16 cellular contexts compared by ENCODE assay signal in the genomic region with DNA sequence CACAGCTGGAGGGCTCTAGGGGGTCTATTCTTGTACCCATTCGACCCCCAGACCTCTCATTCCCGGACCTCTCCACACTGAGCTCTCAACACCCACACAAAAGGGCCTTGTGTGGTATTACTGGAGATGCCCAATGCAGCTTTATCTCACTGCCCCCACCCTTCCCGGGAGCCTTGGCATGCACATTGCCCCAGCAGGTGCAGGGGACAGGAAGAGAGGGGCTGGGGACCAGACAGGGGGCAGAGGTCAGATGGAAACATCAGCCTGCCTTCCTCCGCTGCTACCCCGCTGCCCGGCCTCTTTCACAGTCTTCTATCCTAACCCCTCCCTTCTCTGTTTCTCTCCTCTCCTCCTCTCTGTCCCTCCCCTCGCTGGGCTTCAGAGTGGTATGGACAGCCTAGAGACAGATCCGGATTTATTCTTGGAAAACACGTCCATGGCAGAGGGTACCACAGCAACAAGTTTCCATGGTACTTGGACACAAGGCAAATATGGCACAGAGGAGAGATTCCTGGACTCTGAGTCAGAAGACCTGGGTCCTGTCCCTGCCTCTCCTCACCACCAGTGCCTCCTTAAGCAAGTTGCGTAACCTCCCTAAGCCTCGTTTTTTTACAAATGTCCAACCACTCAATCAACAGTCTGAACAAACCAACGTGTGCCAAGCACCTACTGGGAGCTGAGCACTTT. TPM values are rescaled to one million over a fixed set of nuclear protein-coding genes. Genes with fewer than 3 reads are reported as not detected.
DNase-seq lines count a peak whose midpoint lies in the region; ATAC-seq, FAIRE-seq and TF ChIP-seq lines count a peak whose summit lies in the region.
"Had no signal": no experiment of that assay in that cellular context is flagged by ENCODE, and none has a peak within 500 bp of the region (broad histone marks: within the 10 kb centered on the region; RNA-seq: fewer than 3 reads in every experiment).

No MANE protein-coding gene starts in this region.

- no peaks in the 10 kb centered on the region for H3K79me1 ChIP-seq in H1 (ENCODE audit: low read depth, low read length)

- H2BK15ac ChIP-seq in H1 (ENCODE audit: low read length): no peak overlapping the region

- WGBS in H1 (ENCODE audit: extremely low coverage in 1 of 2, insufficient coverage in 1 of 2, insufficient read length in 1 of 2, insufficient replicate concordance in 2 of 2, low coverage in 1 of 2, low lambda C conversion rate in 2 of 2, missing lambda C conversion rate in 1 of 2), 2 experiments: 91% methylated on average over 10 of the region's 12 CpGs; no CpG with 5 or more reads in 1 of the 2 experiments

- H4K91ac ChIP-seq in H1 (replicated peaks; ENCODE audit: insufficient read length, low read length): no peak overlapping the region

- no peak overlapping the region for H3K23ac ChIP-seq in H1 (ENCODE audit: insufficient read length)

- no peak overlapping the region for H2BK12ac ChIP-seq in H1 (ENCODE audit: low read depth, low read length)

- H3K27me3 ChIP-seq in H1 (replicated peaks in 1 of 4; ENCODE audit: control insufficient read depth in 3 of 4, extremely low read depth in 1 of 4, insufficient read depth in 3 of 4, low read length in 3 of 4) (peaks cover 0 to 9% (median 3%) of the 10 kb centered on the region in 4 experiments; a peak in 5 of 7 replicates), rectal smooth muscle tissue (ENCODE audit: control insufficient read depth, insufficient read depth, low read length) (peaks cover 5% of the 10 kb centered on the region)

- H3K36me3 ChIP-seq in H1 (ENCODE audit: control insufficient read depth in 2 of 4, insufficient read depth in 4 of 4, low read length in 3 of 4) (no peaks in the 10 kb centered on the region), rectal smooth muscle tissue (ENCODE audit: control insufficient read depth, insufficient read depth, low read length) (no peaks in the 10 kb centered on the region)

- no peak overlapping the region for H2BK20ac ChIP-seq in H1 (ENCODE audit: low read length)

- H3K9ac ChIP-seq in H1 (replicated peaks in 1 of 4; ENCODE audit: extremely low read depth in 1 of 4, low read depth in 3 of 4, low read length in 3 of 4) (no peak overlapping the region), rectal smooth muscle tissue (ENCODE audit: low read length) (no peak overlapping the region)

- no peak for TF ChIP-seq CTCF in H1 (IDR thresholded peaks at IDR 0.05; ENCODE audit: control extremely low read depth in 1 of 3, insufficient read depth in 1 of 3, low read depth in 1 of 3, low read length in 3 of 3)

- ATAC-seq in HG03095 (IDR thresholded peaks at IDR 0.05; ENCODE audit: unreplicated experiment): no peak
- no peak for ATAC-seq in HG02884 (IDR thresholded peaks at IDR 0.05; ENCODE audit: unreplicated experiment)

- no peak for TF ChIP-seq RAD21 in H1 (IDR thresholded peaks at IDR 0.05 in 1 of 2, conservative IDR thresholded peaks at IDR 0.05 in 1 of 2; ENCODE audit: low read depth in 2 of 2, low read length in 2 of 2)

- no peak overlapping the region for H2BK5ac ChIP-seq in H1 (ENCODE audit: low read depth, low read length)

- peaks cover 0 to 3% of the 10 kb centered on the region in 2 experiments for H4K20me1 ChIP-seq in H1 (replicated peaks in 1 of 2; ENCODE audit: control insufficient read depth in 1 of 2, insufficient read depth in 2 of 2, low read length in 2 of 2)

- POLR2A ChIA-PET in H1 (lab: Charles Lee; ENCODE audit: partially characterized antibody): interaction anchor here (0.9 to 1.1 kb wide), 2 partner anchors 7 to 10 kb away, joined by 3 read pairs; no protein-coding TSS in a partner anchor

- peaks cover 0 to 4% (median 0%) of the 10 kb centered on the region in 4 experiments; a peak in 2 of 7 replicates for H3K4me1 ChIP-seq in H1 (replicated peaks in 1 of 4; ENCODE audit: control insufficient read depth in 3 of 4, insufficient read depth in 4 of 4, low read length in 3 of 4)
- peaks cover 24% of the 10 kb centered on the region for H3K4me1 ChIP-seq in rectal smooth muscle tissue (ENCODE audit: control insufficient read depth, insufficient read depth, low read length)

- no peaks in the 10 kb centered on the region for H3K23me2 ChIP-seq in H1 (ENCODE audit: low read depth, low read length)

- no peak overlapping the region for H2BK120ac ChIP-seq in H1 (replicated peaks; ENCODE audit: low read depth, low read length)

- FAIRE-seq in H1 (lab: Jason Lieb, UNC) (no peak), GM12891 (lab: Jason Lieb, UNC) (no peak)
- FAIRE-seq: GM18507 had no signal

- DNase-seq in AG20443 (ENCODE audit: low spot score): peak; percentile 68
- peak; percentile 68 for DNase-seq in M059J (ENCODE audit: low read depth)
- DNase-seq in H1 (ENCODE audit: low read depth in 1 of 2, low spot score in 2 of 2): no peak
- DNase-seq in GM12891 (ENCODE audit: insufficient read length, low spot score): no peak
- DNase-seq in GOT3 (lab: John Stamatoyannopoulos, UW): no peak
- DNase-seq: activated CD8-positive, alpha-beta memory T cell treated with anti-CD3 and anti-CD28 coated beads for 24 hours; central memory CD4-positive, alpha-beta T cell; NCI-H526; stimulated activated naive CD4-positive, alpha-beta T cell treated with Interleukin-2 at 50 U/mL for 16 hours had no signal

- no peaks in the 10 kb centered on the region for H3K79me2 ChIP-seq in H1 (ENCODE audit: control insufficient read depth in 1 of 2, insufficient read depth in 2 of 2, low read length in 2 of 2)

- H2AFZ ChIP-seq in H1 (ENCODE audit: low read length): no peak overlapping the region

- no peak overlapping the region for H3K4me3 ChIP-seq in H1 (ENCODE audit: extremely low read depth in 1 of 4, insufficient read depth in 2 of 4, low read depth in 3 of 4, low read length in 4 of 4)
- H3K4me3 ChIP-seq in rectal smooth muscle tissue (ENCODE audit: low read length): no peak overlapping the region

- H2AK5ac ChIP-seq in H1 (ENCODE audit: low read depth, low read length): no peak overlapping the region

- no peak overlapping the region for H3K4me2 ChIP-seq in H1 (ENCODE audit: insufficient read depth in 1 of 2, low read depth in 2 of 2, low read length in 2 of 2)

- H4K8ac ChIP-seq in H1 (ENCODE audit: extremely low read depth, insufficient read depth, low read length): no peak overlapping the region

- H3K56ac ChIP-seq in H1 (replicated peaks; ENCODE audit: insufficient read length, low read depth, low read length): no peak overlapping the region

- no peak for TF ChIP-seq POLR2A in H1 (IDR thresholded peaks at IDR 0.05; ENCODE audit: control extremely low read depth in 1 of 2, low read depth in 2 of 2, low read length in 2 of 2)
- TF ChIP-seq POLR2A in GM12891 (IDR thresholded peaks at IDR 0.05; ENCODE audit: low read depth, low read length): no peak

- H3K4ac ChIP-seq in H1 (replicated peaks; ENCODE audit: insufficient read length, low read depth, low read length): no peak overlapping the region

- no peak overlapping the region for H4K5ac ChIP-seq in H1 (ENCODE audit: insufficient read length, low read depth, low read length)

- H3K18ac ChIP-seq in H1 (ENCODE audit: extremely low read depth, low read length): no peak overlapping the region

- H3K27ac ChIP-seq in H1 (ENCODE audit: low read depth, low read length): no peak overlapping the region
- peak overlapping the region; percentile 52 for H3K27ac ChIP-seq in rectal smooth muscle tissue (ENCODE audit: low read depth, low read length)
- H3K27ac ChIP-seq: C4-2B, epithelial cell of prostate, RWPE1 had no signal

- H3K9me3 ChIP-seq in H1 (ENCODE audit: insufficient read depth in 2 of 2, low read depth in 1 of 2, low read length in 1 of 2): no peaks in the 10 kb centered on the region

- H3K14ac ChIP-seq in H1 (ENCODE audit: insufficient read length): no peak overlapping the region

- no peak for TF ChIP-seq EP300 in H1 (IDR thresholded peaks at IDR 0.05; ENCODE audit: borderline replicate concordance in 1 of 2, low read depth in 2 of 2, low read length in 2 of 2)

- CTCF ChIA-PET in H1 (lab: Charles Lee; ENCODE audit: partially characterized antibody): interaction anchor here (0.5 to 3.2 kb wide), 8 partner anchors 8 to 54 kb away, joined by 3 to 11 read pairs (median 4); no protein-coding TSS in a partner anchor

TF ChIP-seq in H1, 55 proteins besides CTCF, POLR2A, EP300 and RAD21:
- peak; percentile 60; the same call in 1 of the 2 replicates for TF ChIP-seq CEBPB (IDR thresholded peaks at IDR 0.05; ENCODE audit: low read depth, low read length)
- no peak for TF ChIP-seq CBX8 (IDR thresholded peaks at IDR 0.05; ENCODE audit: borderline replicate concordance, low read depth, low read length)

TF ChIP-seq in GM12891, 5 proteins besides CTCF, POLR2A, EP300 and RAD21:
- TF ChIP-seq POLR2AphosphoS5 (IDR thresholded peaks at IDR 0.05; ENCODE audit: low read depth, low read length): no peak
- TF ChIP-seq SPI1 (IDR thresholded peaks at IDR 0.05; ENCODE audit: low read depth, low read length): no peak
- TF ChIP-seq TAF1 (IDR thresholded peaks at IDR 0.05; ENCODE audit: low read depth, low read length): no peak
- TF ChIP-seq POU2F2 (IDR thresholded peaks at IDR 0.05; ENCODE audit: low read depth, low read length): no peak
- no peak for TF ChIP-seq PAX5 (IDR thresholded peaks at IDR 0.05; ENCODE audit: insufficient read depth, low read length, severe bottlenecking)

RNA-seq across cellular contexts. Expression of a gene that starts 8.3 kb away (rescaled TPM):
- 0.02 TPM in 1 of 2 replicates, not detected in the other for total RNA-seq in M059J (2014; rRNA removed; shearing (Covaris generic))
- 42.3 and 49.2 TPM in 2 replicates for total RNA-seq in H1 (2021; fragmentation: NEBNext Ultra II Directional; extraction: Animal tissue kit (Norgen Biotek cat#: 25700))
- polyA plus RNA-seq in H1 (2011; rRNA removed): 16.5 and 23.6 TPM in 2 replicates
- 15.7 TPM for polyA plus RNA-seq in H1 (2011; cell fraction: cytosol; rRNA removed)
- 61.7 TPM for polyA plus RNA-seq in H1 (2011; cell fraction: nucleus; rRNA removed)
- polyA plus RNA-seq in H1 (2012, experiment 1 of 2): 13.6 to 23.1 TPM (median 21.3 TPM) in 4 replicates
- polyA plus RNA-seq in H1 (2012, experiment 2 of 2): 8.1 TPM
- 15.1 TPM for polyA plus RNA-seq in H1 (2013, experiment 1 of 2)
- polyA plus RNA-seq in H1 (2013, experiment 2 of 2): 14.1 TPM
- 73.6 and 79.6 TPM in 2 replicates for polyA minus RNA-seq in H1 (2011; rRNA and poly(A)+ RNA removed)
- polyA minus RNA-seq in H1 (2011; cell fraction: cytosol; rRNA and poly(A)+ RNA removed): 29.4 TPM
- 44.5 TPM for polyA minus RNA-seq in H1 (2011; cell fraction: nucleus; rRNA and poly(A)+ RNA removed)
- 1.6 TPM for polyA plus RNA-seq in GM12891 (2012; ENCODE audit: low read depth, missing spikeins)

Comparison
In these comparisons a context has a peak if more than half of its experiments do, and no peak if none do; other contexts are left out.
1. DNase-seq: peak in AG20443 (single experiment) and M059J (single experiment); none in H1 (0 of 2), GM12891 (single experiment) and GOT3 (single experiment).
2. RNA of a gene that starts 8.3 kb away (total RNA-seq): 42.3 to 49.2 TPM in H1; 0.02 TPM in M059J; every median in the first group is over 10 times any median in the second.